1 cellular context compared by ENCODE assay signal in genomic region chr14:61706096-61706690, GRCh38.
A peak's percentile ranks its signal among the peaks of the same experiment; 100 is the strongest.
TF ChIP-seq lines count a peak whose summit lies in the region.

No MANE protein-coding gene starts in this region.

TF ChIP-seq in GM12878, 131 proteins besides CTCF, POLR2A, EP300 and RAD21:
- TF ChIP-seq EZH2 (IDR thresholded peaks at IDR 0.05; ENCODE audit: borderline replicate concordance, control insufficient read depth, low read depth, low read length): no peak
- TF ChIP-seq RUNX3 (IDR thresholded peaks at IDR 0.05; ENCODE audit: low read length): peak; percentile 59
- TF ChIP-seq NKRF (conservative IDR thresholded peaks at IDR 0.05): no peak
- no peak for TF ChIP-seq USF1 (IDR thresholded peaks at IDR 0.05; ENCODE audit: borderline replicate concordance, extremely low read length, insufficient read depth, low read depth, low read length)
- no peak for TF ChIP-seq RBBP5 (conservative IDR thresholded peaks at IDR 0.05)
- TF ChIP-seq POLR2AphosphoS2 (IDR thresholded peaks at IDR 0.05; ENCODE audit: low read depth, low read length): 0 out of 2 replicates have a peak, but pooled peaks have one; percentile 26
- peak; percentile 36; the same call in 1 of the 2 replicates for TF ChIP-seq NFIC (IDR thresholded peaks at IDR 0.05; ENCODE audit: low read depth, low read length)
